19 cellular contexts compared by ENCODE assay signal in genomic region chr14:67464377-67464776, GRCh38. TPM values are rescaled to one million over a fixed set of nuclear protein-coding genes. Genes with fewer than 3 reads are reported as not detected.
A peak's percentile ranks its signal among the peaks of the same experiment; 100 is the strongest.
DNase-seq lines count a peak whose midpoint lies in the region; ATAC-seq, FAIRE-seq and TF ChIP-seq lines count a peak whose summit lies in the region.
"Had no signal": no experiment of that assay in that cellular context is flagged by ENCODE, and none has a peak within 500 bp of the region (broad histone marks: within the 10 kb centered on the region; RNA-seq: fewer than 3 reads in every experiment).

No MANE protein-coding gene starts in this region.

- peak; percentile 61 for DNase-seq in activated CD4-positive, alpha-beta T cell treated with anti-CD3 and anti-CD28 coated beads, Interleukin-2, amount 10 ng/mL, durations not matched to agents 24 days and 14 days
- no peak for DNase-seq in activated CD4-positive, alpha-beta T cell treated with anti-CD3 and anti-CD28 coated beads for 1 hour
- peak in 4 of 6 experiments; percentile 16 to 61 (median 56) for DNase-seq in stimulated activated naive CD4-positive, alpha-beta T cell (lab: John Stamatoyannopoulos, UW)
- DNase-seq in stimulated activated naive CD4-positive, alpha-beta T cell treated with Interleukin-2 at 50 U/mL for 16 hours (lab: John Stamatoyannopoulos, UW), result no peak
- peak; percentile 9 for DNase-seq in central memory CD4-positive, alpha-beta T cell
- no peak for DNase-seq in heart right ventricle
- DNase-seq in NCI-H1048 (lab: John Stamatoyannopoulos, UW), result no peak
- no peak for DNase-seq in RCC 7860 (ENCODE audit: low spot score)
- DNase-seq: Calu3, DMS79, H7, KG1, NCI-H1105, NCI-H1694 treated with DMSO at 0.1 percent for 48 hours, NCI-H345, PC-3 had no signal

- ATAC-seq in heart right ventricle, result no peak
- ATAC-seq: PC-3 had no signal

- H3K27me3 Mint-ChIP-seq in activated CD4-positive, alpha-beta T cell treated with anti-CD3 and anti-CD28 coated beads, Interleukin-2, amount 10 ng/mL, durations not matched to agents 24 days and 14 days, result peaks cover 10% of the 10 kb centered on the region

- FAIRE-seq in RCC 7860 (lab: Jason Lieb, UNC), result no peak
- FAIRE-seq: G401.6, GM12891 had no signal

- H3K4me1 ChIP-seq in heart right ventricle, result peaks cover 0 to 8% (median 0%) of the 10 kb centered on the region in 9 donors
- H3K4me1 ChIP-seq: BLaER1 treated with 17β-estradiol and CSF1 and Interleukin-3, amounts not matched to agents 10 nM and 100 nM had no signal

- no peak overlapping the region for H3K4me3 ChIP-seq in heart right ventricle
- H3K4me3 ChIP-seq: BLaER1 treated with 17β-estradiol and CSF1 and Interleukin-3, amounts not matched to agents 10 nM and 100 nM had no signal

- intact Hi-C loops in activated CD4-positive, alpha-beta T cell treated with anti-CD3 and anti-CD28 coated beads, Interleukin-2, amount 10 ng/mL, durations not matched to agents 24 days and 14 days (cut with micrococcal nuclease), result no loop called here
- intact Hi-C loops in heart right ventricle (cut with DNase I), result no loop called here

- H3K36me3 ChIP-seq in heart right ventricle, result no peaks in the 10 kb centered on the region
- H3K36me3 ChIP-seq: BLaER1 treated with 17β-estradiol and CSF1 and Interleukin-3, amounts not matched to agents 10 nM and 100 nM had no signal

- H3K27ac Mint-ChIP-seq in activated CD4-positive, alpha-beta T cell treated with anti-CD3 and anti-CD28 coated beads, Interleukin-2, amount 10 ng/mL, durations not matched to agents 24 days and 14 days, result no peak overlapping the region

- no peak overlapping the region for H3K27ac ChIP-seq in heart right ventricle
- H3K27ac ChIP-seq: BLaER1 treated with 17β-estradiol and CSF1 and Interleukin-3, amounts not matched to agents 10 nM and 100 nM had no signal

- H3K4me3 Mint-ChIP-seq in activated CD4-positive, alpha-beta T cell treated with anti-CD3 and anti-CD28 coated beads, Interleukin-2, amount 10 ng/mL, durations not matched to agents 24 days and 14 days, result no peak overlapping the region

- H3K9me3 ChIP-seq in heart right ventricle, result no peaks in the 10 kb centered on the region
- H3K9me3 ChIP-seq: BLaER1 treated with 17β-estradiol and CSF1 and Interleukin-3, amounts not matched to agents 10 nM and 100 nM had no signal

- WGBS in heart right ventricle, 2 donors, result 52 to 62% methylated on average over 6 of the region's 6 CpGs

- no peaks in the 10 kb centered on the region for H3K36me3 Mint-ChIP-seq in activated CD4-positive, alpha-beta T cell treated with anti-CD3 and anti-CD28 coated beads, Interleukin-2, amount 10 ng/mL, durations not matched to agents 24 days and 14 days (ENCODE audit: low read depth)

- H3K27me3 ChIP-seq in heart right ventricle, result no peaks in the 10 kb centered on the region
- H3K27me3 ChIP-seq: BLaER1 treated with 17β-estradiol and CSF1 and Interleukin-3, amounts not matched to agents 10 nM and 100 nM had no signal

- peaks cover 13% of the 10 kb centered on the region for H3K4me1 Mint-ChIP-seq in activated CD4-positive, alpha-beta T cell treated with anti-CD3 and anti-CD28 coated beads, Interleukin-2, amount 10 ng/mL, durations not matched to agents 24 days and 14 days

- H3K9me3 Mint-ChIP-seq in activated CD4-positive, alpha-beta T cell treated with anti-CD3 and anti-CD28 coated beads, Interleukin-2, amount 10 ng/mL, durations not matched to agents 24 days and 14 days, result no peaks in the 10 kb centered on the region

- TF ChIP-seq CTCF in heart right ventricle (IDR thresholded peaks at IDR 0.05), result no peak

RNA-seq across cellular contexts. Expression of gene TMEM229B, which starts 24.1 kb away (rescaled TPM):
- 2.4 and 2.7 TPM in 2 replicates for total RNA-seq in activated CD4-positive, alpha-beta T cell treated with anti-CD3 and anti-CD28 coated beads, Interleukin-2, amount 10 ng/mL, durations not matched to agents 24 days and 14 days
- 1 to 10 TPM in 9 of 10 donors, under 1 TPM in 1; 1.00 to 5.9 (median 1.7) TPM for total RNA-seq in heart right ventricle
- under 1 TPM; 0.51 to 0.68 TPM for polyA plus RNA-seq in heart right ventricle
- total RNA-seq: PC-3 had no signal

RNA-seq across cellular contexts. Expression of gene PLEK2, which starts 52.4 kb away (rescaled TPM):
- 0.95 and 1.7 TPM in 2 replicates for total RNA-seq in activated CD4-positive, alpha-beta T cell treated with anti-CD3 and anti-CD28 coated beads, Interleukin-2, amount 10 ng/mL, durations not matched to agents 24 days and 14 days
- total RNA-seq in heart right ventricle, result 1 to 10 TPM in 1 of 10 donors, under 1 TPM in 4, not detected in 5; 0.36 to 1.1 (median 0.74) TPM
- polyA plus RNA-seq in heart right ventricle, result under 1 TPM; 0.51 to 0.61 TPM
- total RNA-seq: H7 had no signal

Comparison
In these comparisons a context has a peak if more than half of its experiments do, and no peak if none do; other contexts are left out.
1. DNase-seq: peak in activated CD4-positive, alpha-beta T cell treated with anti-CD3 and anti-CD28 coated beads, Interleukin-2, amount 10 ng/mL, durations not matched to agents 24 days and 14 days (single experiment), stimulated activated naive CD4-positive, alpha-beta T cell (4 of 6) and central memory CD4-positive, alpha-beta T cell (single experiment); none in activated CD4-positive, alpha-beta T cell treated with anti-CD3 and anti-CD28 coated beads for 1 hour (single experiment), stimulated activated naive CD4-positive, alpha-beta T cell treated with Interleukin-2 at 50 U/mL for 16 hours (single experiment), heart right ventricle (0 of 2), NCI-H1048 (single experiment) and RCC 7860 (single experiment).